In genomic region chr2:46471-47345, GRCh38 we compare ENCODE assay signal across 8 cellular contexts. TPM values are rescaled to one million over a fixed set of nuclear protein-coding genes. Genes with fewer than 3 reads are reported as not detected.
DNase-seq lines count a peak whose midpoint lies in the region; ATAC-seq and TF ChIP-seq lines count a peak whose summit lies in the region.

A gene with protein sequence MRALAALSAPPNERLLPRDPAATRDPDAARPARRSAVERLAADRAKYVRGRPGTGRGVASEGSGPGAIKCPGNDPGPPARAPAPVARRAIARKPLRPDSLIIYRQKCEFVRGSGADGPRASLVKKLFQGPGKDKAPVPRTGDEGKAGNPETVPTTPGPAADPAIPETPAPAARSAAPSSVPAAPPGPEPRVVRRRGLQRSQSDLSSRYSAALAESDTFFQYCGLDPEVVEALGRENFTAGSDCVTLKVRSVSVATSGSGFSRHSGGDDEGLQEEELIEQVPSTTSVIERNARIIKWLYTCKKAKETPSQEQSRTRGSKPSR (minus strand): TSS chr2:46505. CDS start chr2:46385, 120 bp downstream.

- no peak for ATAC-seq in GM21367 (IDR thresholded peaks at IDR 0.05; ENCODE audit: unreplicated experiment)

- no peaks in the 10 kb centered on the region for H3K4me1 ChIP-seq in A673 (ENCODE audit: insufficient read depth, low read length, poor library complexity, severe bottlenecking)
- H3K4me1 ChIP-seq in neural progenitor cell, result peaks cover 5% of the 10 kb centered on the region

- no peaks in the 10 kb centered on the region for H3K36me3 ChIP-seq in A673 (ENCODE audit: insufficient read depth, low read length, poor library complexity, severe bottlenecking)
- no peaks in the 10 kb centered on the region for H3K36me3 ChIP-seq in MG63
- H3K36me3 ChIP-seq in neural progenitor cell, result no peaks in the 10 kb centered on the region

- TF ChIP-seq CTCF in A673 (conservative IDR thresholded peaks at IDR 0.05; ENCODE audit: low read depth, low read length) (no peak), glutamatergic neuron (IDR thresholded peaks at IDR 0.05; ENCODE audit: partially characterized antibody, unreplicated experiment) (no peak), neural progenitor cell (IDR thresholded peaks at IDR 0.05) (no peak), type B pancreatic cell (conservative IDR thresholded peaks at IDR 0.05) (no peak)

- H2AFZ ChIP-seq in neural progenitor cell (replicated peaks), result peak within 1 kb of the TSS; percentile 100

- no peaks in the 10 kb centered on the region for H3K79me2 ChIP-seq in neural progenitor cell (ENCODE audit: low read depth)

- DNase-seq in A673 (ENCODE audit: low spot score) (no peak), MG63 (peak; percentile 26), glutamatergic neuron (peak; percentile 38), neural progenitor cell (ENCODE audit: low spot score) (peak; percentile 69), type B pancreatic cell (ENCODE audit: extremely low spot score, unreplicated experiment) (peak; percentile 72), NCI-H1694 (lab: John Stamatoyannopoulos, UW) (no peak)
- peak; percentile 47 for DNase-seq in activated T-helper 2 cell treated with anti-CD3 and anti-CD28 coated beads, Interferon-gamma antibody, Interleukin-2, Interleukin-4, amounts not matched to agents 10 μg/mL and 5 μg/mL and 100 μg/mL, durations not matched to agents 14 hours and 24 hours and 36 hours (ENCODE audit: low spot score)

- H4K20me1 ChIP-seq in neural progenitor cell (ENCODE audit: low read depth), result peaks cover 9% of the 10 kb centered on the region

- CTCF ChIA-PET in A673 (lab: Charles Lee), result no interaction called here

- peaks cover 19% of the 10 kb centered on the region for H3F3A ChIP-seq in neural progenitor cell (ENCODE audit: low read depth)

- H3K36me3 Mint-ChIP-seq in activated T-helper 2 cell treated with anti-CD3 and anti-CD28 coated beads, Interferon-gamma antibody, Interleukin-2, Interleukin-4, amounts not matched to agents 10 μg/mL and 5 μg/mL and 100 μg/mL, durations not matched to agents 14 hours and 24 hours and 36 hours (ENCODE audit: low read depth), result peaks cover 20% of the 10 kb centered on the region
- no peaks in the 10 kb centered on the region for H3K36me3 Mint-ChIP-seq in glutamatergic neuron (ENCODE audit: unreplicated experiment)
- H3K36me3 Mint-ChIP-seq in neural progenitor cell, result peaks cover 2% of the 10 kb centered on the region
- no peaks in the 10 kb centered on the region for H3K36me3 Mint-ChIP-seq in type B pancreatic cell

- H3K9me3 ChIP-seq in A673 (ENCODE audit: low read depth, low read length, poor library complexity, severe bottlenecking), result no peaks in the 10 kb centered on the region
- H3K9me3 ChIP-seq in MG63, result no peaks in the 10 kb centered on the region
- no peaks in the 10 kb centered on the region for H3K9me3 ChIP-seq in neural progenitor cell (ENCODE audit: low read depth)

- POLR2A ChIA-PET in A673 (lab: Charles Lee; ENCODE audit: low non-redundant PET), result no interaction called here

- H3K27me3 Mint-ChIP-seq in activated T-helper 2 cell treated with anti-CD3 and anti-CD28 coated beads, Interferon-gamma antibody, Interleukin-2, Interleukin-4, amounts not matched to agents 10 μg/mL and 5 μg/mL and 100 μg/mL, durations not matched to agents 14 hours and 24 hours and 36 hours (ENCODE audit: low read depth), result peaks cover 54% of the 10 kb centered on the region
- H3K27me3 Mint-ChIP-seq in glutamatergic neuron (ENCODE audit: unreplicated experiment) (peaks cover 11% of the 10 kb centered on the region), neural progenitor cell (ENCODE audit: insufficient read depth, low read depth) (peaks cover 29% of the 10 kb centered on the region), type B pancreatic cell (peaks cover 76% of the 10 kb centered on the region)

- H3K4me2 ChIP-seq in neural progenitor cell, result peak within 1 kb of the TSS; percentile 73

- intact Hi-C loops in A673 (cut with micrococcal nuclease; ENCODE audit: unreplicated experiment), result no loop called here
- intact Hi-C loops in activated T-helper 2 cell treated with anti-CD3 and anti-CD28 coated beads, Interferon-gamma antibody, Interleukin-2, Interleukin-4, amounts not matched to agents 10 μg/mL and 5 μg/mL and 100 μg/mL, durations not matched to agents 14 hours and 24 hours and 36 hours (cut with micrococcal nuclease), result no loop called here

- no peak within 1 kb of the TSS for H3K9ac ChIP-seq in neural progenitor cell

- peak within 1 kb of the TSS; percentile 73 for H3K27ac Mint-ChIP-seq in activated T-helper 2 cell treated with anti-CD3 and anti-CD28 coated beads, Interferon-gamma antibody, Interleukin-2, Interleukin-4, amounts not matched to agents 10 μg/mL and 5 μg/mL and 100 μg/mL, durations not matched to agents 14 hours and 24 hours and 36 hours
- H3K27ac Mint-ChIP-seq in glutamatergic neuron (ENCODE audit: unreplicated experiment) (no peak within 1 kb of the TSS), neural progenitor cell (no peak within 1 kb of the TSS), type B pancreatic cell (peak within 1 kb of the TSS; percentile 86)

- H3K4me3 Mint-ChIP-seq in activated T-helper 2 cell treated with anti-CD3 and anti-CD28 coated beads, Interferon-gamma antibody, Interleukin-2, Interleukin-4, amounts not matched to agents 10 μg/mL and 5 μg/mL and 100 μg/mL, durations not matched to agents 14 hours and 24 hours and 36 hours (ENCODE audit: low read depth), result peak within 1 kb of the TSS; percentile 82
- H3K4me3 Mint-ChIP-seq in glutamatergic neuron (ENCODE audit: unreplicated experiment) (peak within 1 kb of the TSS; percentile 87), neural progenitor cell (peak within 1 kb of the TSS; percentile 89), type B pancreatic cell (peak within 1 kb of the TSS; percentile 90)

- H3K9me3 Mint-ChIP-seq in activated T-helper 2 cell treated with anti-CD3 and anti-CD28 coated beads, Interferon-gamma antibody, Interleukin-2, Interleukin-4, amounts not matched to agents 10 μg/mL and 5 μg/mL and 100 μg/mL, durations not matched to agents 14 hours and 24 hours and 36 hours, result no peaks in the 10 kb centered on the region
- H3K9me3 Mint-ChIP-seq in glutamatergic neuron (ENCODE audit: unreplicated experiment) (no peaks in the 10 kb centered on the region), neural progenitor cell (no peaks in the 10 kb centered on the region), type B pancreatic cell (peaks cover 6% of the 10 kb centered on the region)

- H3K27me3 ChIP-seq in A673 (replicated peaks; ENCODE audit: insufficient read depth, low read depth, low read length, poor library complexity) (peaks cover 46% of the 10 kb centered on the region), MG63 (peaks cover 8% of the 10 kb centered on the region), neural progenitor cell (peaks cover 73% of the 10 kb centered on the region)

- H3K27ac ChIP-seq in A673 (ENCODE audit: low read depth, low read length, poor library complexity, severe bottlenecking) (peak within 1 kb of the TSS; percentile 28), neural progenitor cell (no peak within 1 kb of the TSS)

- H3K4me3 ChIP-seq in A673 (ENCODE audit: low read depth, low read length, poor library complexity, severe bottlenecking) (peak within 1 kb of the TSS; percentile 51), MG63 (peak within 1 kb of the TSS; percentile 32), neural progenitor cell (peak within 1 kb of the TSS; percentile 63)

- BruUV-seq in A673 (replicated peaks; lab: Mats Ljungman, UMichigan), result no TSS peak

- H3K4me1 Mint-ChIP-seq in activated T-helper 2 cell treated with anti-CD3 and anti-CD28 coated beads, Interferon-gamma antibody, Interleukin-2, Interleukin-4, amounts not matched to agents 10 μg/mL and 5 μg/mL and 100 μg/mL, durations not matched to agents 14 hours and 24 hours and 36 hours (ENCODE audit: low read depth), result peaks cover 36% of the 10 kb centered on the region
- peaks cover 2% of the 10 kb centered on the region for H3K4me1 Mint-ChIP-seq in glutamatergic neuron (ENCODE audit: low read depth, unreplicated experiment)
- peaks cover 13% of the 10 kb centered on the region for H3K4me1 Mint-ChIP-seq in neural progenitor cell
- peaks cover 9% of the 10 kb centered on the region for H3K4me1 Mint-ChIP-seq in type B pancreatic cell (ENCODE audit: unreplicated experiment)

RNA-seq across cellular contexts. Expression of the gene that starts here (rescaled TPM):
- total RNA-seq in A673 (2021) (1.2 and 2.6 TPM in 2 replicates), glutamatergic neuron (ENCODE audit: unreplicated experiment) (not detected), neural progenitor cell (ENCODE audit: low replicate concordance) (0.50 and 0.65 TPM in 2 replicates), type B pancreatic cell (ENCODE audit: low replicate concordance) (2.3 and 2.6 TPM in 2 replicates)
- not detected in 2 replicates for total RNA-seq in MG63 (2014; rRNA removed; shearing (Covaris generic); ENCODE audit: low replicate concordance)
- 5.3 and 5.7 TPM in 2 replicates for total RNA-seq in activated T-helper 2 cell treated with anti-CD3 and anti-CD28 coated beads, Interferon-gamma antibody, Interleukin-2, Interleukin-4, amounts not matched to agents 10 μg/mL and 5 μg/mL and 100 μg/mL, durations not matched to agents 14 hours and 24 hours and 36 hours

Comparison
In these comparisons a context has a peak if more than half of its experiments do, and no peak if none do; other contexts are left out.
1. Peak in DNase-seq and H3K4me3 ChIP-seq in MG63; RNA of the gene not detected or under 1 TPM.
2. Peak in DNase-seq in glutamatergic neuron; RNA of the gene not detected or under 1 TPM.
3. Peak in DNase-seq, H3K4me3 ChIP-seq and H3K4me2 ChIP-seq in neural progenitor cell; RNA of the gene not detected or under 1 TPM.
4. DNase-seq: peak in activated T-helper 2 cell treated with anti-CD3 and anti-CD28 coated beads, Interferon-gamma antibody, Interleukin-2, Interleukin-4, amounts not matched to agents 10 μg/mL and 5 μg/mL and 100 μg/mL, durations not matched to agents 14 hours and 24 hours and 36 hours (single experiment) and type B pancreatic cell (single experiment); none in A673 (single experiment) and NCI-H1694 (single experiment).
5. H3K27ac Mint-ChIP-seq: peak in activated T-helper 2 cell treated with anti-CD3 and anti-CD28 coated beads, Interferon-gamma antibody, Interleukin-2, Interleukin-4, amounts not matched to agents 10 μg/mL and 5 μg/mL and 100 μg/mL, durations not matched to agents 14 hours and 24 hours and 36 hours (single experiment) and type B pancreatic cell (single experiment); none in glutamatergic neuron (single experiment) and neural progenitor cell (single experiment).
6. Peak in every context shown above with its lines, with median percentiles within 50 percentile points of each other: H3K4me3 ChIP-seq and H3K4me3 Mint-ChIP-seq.